Comparison of ENCODE assay signal across 21 cellular contexts in genomic region chr14:20294636-20295035, GRCh38. TPM values are rescaled to one million over a fixed set of nuclear protein-coding genes. Genes with fewer than 3 reads are reported as not detected.
DNase-seq lines count a peak whose midpoint lies in the region; ATAC-seq and FAIRE-seq lines count a peak whose summit lies in the region.
"Had no signal": no experiment of that assay in that cellular context is flagged by ENCODE, and none has a peak within 500 bp of the region (broad histone marks: within the 10 kb centered on the region; RNA-seq: fewer than 3 reads in every experiment).

No MANE protein-coding gene starts in this region.

- H3K4me3 Mint-ChIP-seq in activated T-cell treated with anti-CD3 and anti-CD28 coated beads, Interleukin-2, amount 50 U/mL, for 72 hours = no peak overlapping the region
- H3K4me3 Mint-ChIP-seq in central memory CD8-positive, alpha-beta T cell = no peak overlapping the region
- no peak overlapping the region for H3K4me3 Mint-ChIP-seq in stimulated activated memory B cell treated with anti-CD40 and anti-IgM and Interleukin-4, amounts not matched to agents 10 μg/mL and 1 μg/mL and 100 μg/mL, for 72 hours
- H3K4me3 Mint-ChIP-seq: CD4-positive, alpha-beta memory T cell had no signal

- DNase-seq in activated T-cell treated with anti-CD3 and anti-CD28 coated beads, Interleukin-2, amount 50 U/mL, for 72 hours = no peak
- DNase-seq in activated T-cell treated with anti-CD3 and anti-CD28 coated beads, Interleukin-2, amount 50 U/mL, for 1 hour = no peak
- DNase-seq in RCC 7860 (ENCODE audit: low spot score) (peak; percentile 4), dedifferentiated amniotic fluid mesenchymal stem cell (ENCODE audit: extremely low spot score) (no peak), DMS53 treated with DMSO at 0.1 percent for 48 hours (lab: John Stamatoyannopoulos, UW; ENCODE audit: unreplicated experiment) (no peak)
- no peak for DNase-seq in central memory CD8-positive, alpha-beta T cell (ENCODE audit: low spot score in 2 of 2)
- DNase-seq: BE2C; CD4-positive, alpha-beta memory T cell; DMS153; GF-D8; NCI-H1694 treated with DMSO at 0.1 percent for 48 hours; NCI-H510A; NCI-H748 treated with DMSO at 0.1 percent for 48 hours; NK-92 treated with Interleukin-12 subunit alpha and Interleukin-12 subunit beta, amount 100 ng/mL, for 24 hours; OCI-M1; SJCRH30 had no signal

- H3K36me3 Mint-ChIP-seq in activated T-cell treated with anti-CD3 and anti-CD28 coated beads, Interleukin-2, amount 50 U/mL, for 72 hours (ENCODE audit: insufficient read depth in 2 of 2) = peaks cover 4 to 19% of the 10 kb centered on the region in 2 donors
- peaks cover 66% of the 10 kb centered on the region for H3K36me3 Mint-ChIP-seq in central memory CD8-positive, alpha-beta T cell (ENCODE audit: insufficient read depth)
- peaks cover 61% of the 10 kb centered on the region for H3K36me3 Mint-ChIP-seq in stimulated activated memory B cell treated with anti-CD40 and anti-IgM and Interleukin-4, amounts not matched to agents 10 μg/mL and 1 μg/mL and 100 μg/mL, for 72 hours

- H3K9me3 Mint-ChIP-seq in activated T-cell treated with anti-CD3 and anti-CD28 coated beads, Interleukin-2, amount 50 U/mL, for 72 hours = no peaks in the 10 kb centered on the region
- no peaks in the 10 kb centered on the region for H3K9me3 Mint-ChIP-seq in central memory CD8-positive, alpha-beta T cell
- H3K9me3 Mint-ChIP-seq in stimulated activated memory B cell treated with anti-CD40 and anti-IgM and Interleukin-4, amounts not matched to agents 10 μg/mL and 1 μg/mL and 100 μg/mL, for 72 hours = no peaks in the 10 kb centered on the region
- H3K9me3 Mint-ChIP-seq: CD4-positive, alpha-beta memory T cell had no signal

- H3K27me3 Mint-ChIP-seq in activated T-cell treated with anti-CD3 and anti-CD28 coated beads, Interleukin-2, amount 50 U/mL, for 72 hours (ENCODE audit: low read depth) = no peaks in the 10 kb centered on the region
- H3K27me3 Mint-ChIP-seq in central memory CD8-positive, alpha-beta T cell = no peaks in the 10 kb centered on the region
- H3K27me3 Mint-ChIP-seq in stimulated activated memory B cell treated with anti-CD40 and anti-IgM and Interleukin-4, amounts not matched to agents 10 μg/mL and 1 μg/mL and 100 μg/mL, for 72 hours = no peaks in the 10 kb centered on the region
- H3K27me3 Mint-ChIP-seq: CD4-positive, alpha-beta memory T cell had no signal

- H3K4me1 Mint-ChIP-seq in activated T-cell treated with anti-CD3 and anti-CD28 coated beads, Interleukin-2, amount 50 U/mL, for 72 hours (ENCODE audit: low read depth) = peaks cover 7% of the 10 kb centered on the region
- peaks cover 10% of the 10 kb centered on the region for H3K4me1 Mint-ChIP-seq in central memory CD8-positive, alpha-beta T cell
- peaks cover 24% of the 10 kb centered on the region for H3K4me1 Mint-ChIP-seq in stimulated activated memory B cell treated with anti-CD40 and anti-IgM and Interleukin-4, amounts not matched to agents 10 μg/mL and 1 μg/mL and 100 μg/mL, for 72 hours

- H3K27ac Mint-ChIP-seq in activated T-cell treated with anti-CD3 and anti-CD28 coated beads, Interleukin-2, amount 50 U/mL, for 72 hours = peak overlapping the region; percentile 64
- H3K27ac Mint-ChIP-seq in central memory CD8-positive, alpha-beta T cell (ENCODE audit: low read depth) = peak overlapping the region; percentile 76
- H3K27ac Mint-ChIP-seq in stimulated activated memory B cell treated with anti-CD40 and anti-IgM and Interleukin-4, amounts not matched to agents 10 μg/mL and 1 μg/mL and 100 μg/mL, for 72 hours = peak overlapping the region; percentile 38

- FAIRE-seq in RCC 7860 (lab: Jason Lieb, UNC) = no peak
- FAIRE-seq: H1, K562 had no signal

- no peak for ATAC-seq in activated T-cell treated with anti-CD3 and anti-CD28 coated beads, Interleukin-2, amount 50 U/mL, for 72 hours (replicated peaks in 1 of 2)
- ATAC-seq in central memory CD8-positive, alpha-beta T cell (replicated peaks; ENCODE audit: extremely low read depth, poor library complexity, severe bottlenecking) = no peak
- ATAC-seq in stimulated activated memory B cell treated with anti-CD40 and anti-IgM and Interleukin-4, amounts not matched to agents 10 μg/mL and 1 μg/mL and 100 μg/mL, for 72 hours = no peak
- ATAC-seq in GM18870 (IDR thresholded peaks at IDR 0.05; ENCODE audit: unreplicated experiment) = no peak
- ATAC-seq: K562 had no signal

RNA-seq across cellular contexts. Expression of gene TTC5, which starts 11.1 kb away (rescaled TPM):
- 10 to 100 TPM; 15.5 to 16.7 TPM for total RNA-seq in activated T-cell treated with anti-CD3 and anti-CD28 coated beads, Interleukin-2, amount 50 U/mL, for 72 hours

RNA-seq across cellular contexts. Expression of gene CCNB1IP1, which starts 38.4 kb away (rescaled TPM):
- 10 to 100 TPM; 73.4 to 89.9 TPM for total RNA-seq in activated T-cell treated with anti-CD3 and anti-CD28 coated beads, Interleukin-2, amount 50 U/mL, for 72 hours

RNA-seq across cellular contexts. Expression of gene PARP2, which starts 48.8 kb away (rescaled TPM):
- total RNA-seq in activated T-cell treated with anti-CD3 and anti-CD28 coated beads, Interleukin-2, amount 50 U/mL, for 72 hours = 10 to 100 TPM; 31.1 to 39.5 TPM

RNA-seq across cellular contexts. Expression of gene OR11H4, which starts 55.5 kb away (rescaled TPM):
- total RNA-seq in activated T-cell treated with anti-CD3 and anti-CD28 coated beads, Interleukin-2, amount 50 U/mL, for 72 hours = not detected
- total RNA-seq: A172; CD4-positive, alpha-beta memory T cell; H1; K562; SJCRH30 had no signal
